ENCODE assay signal across 13 cellular contexts in genomic region chr9:134316444-134317160, GRCh38. TPM values are rescaled to one million over a fixed set of nuclear protein-coding genes. Genes with fewer than 3 reads are reported as not detected.
A peak's percentile ranks its signal among the peaks of the same experiment; 100 is the strongest.
DNase-seq lines count a peak whose midpoint lies in the region; ATAC-seq, FAIRE-seq and TF ChIP-seq lines count a peak whose summit lies in the region.
"Had no signal": no experiment of that assay in that cellular context is flagged by ENCODE, and none has a peak within 500 bp of the region (broad histone marks: within the 10 kb centered on the region; RNA-seq: fewer than 3 reads in every experiment).

No MANE protein-coding gene starts in this region.

- H4K20me1 ChIP-seq in GM23248 (ENCODE audit: insufficient read depth) (no peaks in the 10 kb centered on the region), HepG2 (ENCODE audit: insufficient read depth, low read length) (no peaks in the 10 kb centered on the region)

- no TSS peak for BruUV-seq in HepG2 (replicated peaks; lab: Mats Ljungman, UMichigan)

- TF ChIP-seq RAD21 in HepG2 (CRISPR knock-in tag; IDR thresholded peaks at IDR 0.05), result no peak

- H3K9me3 ChIP-seq in GM23248 (ENCODE audit: low read depth) (no peaks in the 10 kb centered on the region), HepG2 (ENCODE audit: low read length) (no peaks in the 10 kb centered on the region)
- H3K9me3 ChIP-seq: testis had no signal

- ATAC-seq in HepG2, result no peak
- ATAC-seq in HG03108 (IDR thresholded peaks at IDR 0.05; ENCODE audit: unreplicated experiment), result no peak
- ATAC-seq in HG02610 (IDR thresholded peaks at IDR 0.05; ENCODE audit: unreplicated experiment), result no peak
- no peak for ATAC-seq in GM21390 (IDR thresholded peaks at IDR 0.05; ENCODE audit: unreplicated experiment)

- H3K9me3 Mint-ChIP-seq in brain, result peaks cover 12 to 29% (median 22%) of the 10 kb centered on the region in 5 experiments

- peak overlapping the region; percentile 52 to 92 (median 81) for H3K27ac Mint-ChIP-seq in brain
- H3K27ac Mint-ChIP-seq: B cell, GM23338 had no signal

- H3K4me3 ChIP-seq in GM23248, result no peak overlapping the region
- H3K4me3 ChIP-seq in HepG2 (replicated peaks in 1 of 3; ENCODE audit: insufficient read depth in 1 of 3, low read depth in 2 of 3, low read length in 3 of 3), result no peak overlapping the region
- H3K4me3 ChIP-seq: GM23338, testis had no signal

- no peaks in the 10 kb centered on the region for H3K79me2 ChIP-seq in GM23248 (ENCODE audit: insufficient read depth)
- H3K79me2 ChIP-seq in HepG2 (ENCODE audit: insufficient read depth, low read length), result no peaks in the 10 kb centered on the region

- H3K36me3 Mint-ChIP-seq in brain, result peaks cover 5% of the 10 kb centered on the region

- peak overlapping the region; percentile 59 for H3K4me2 ChIP-seq in GM23248 (ENCODE audit: unreplicated experiment)
- no peak overlapping the region for H3K4me2 ChIP-seq in HepG2 (ENCODE audit: low read depth, low read length)
- H3K4me2 ChIP-seq: GM23338 had no signal

- H3K27ac ChIP-seq in GM23248 (peak overlapping the region; percentile 84), HepG2 (ENCODE audit: extremely low read length, insufficient read depth, low read length) (no peak overlapping the region)
- H3K27ac ChIP-seq: testis had no signal

- intact Hi-C loops in HepG2 (cut with micrococcal nuclease; ENCODE audit: unreplicated experiment), result no loop called here

- TF ChIP-seq POLR2A in HepG2 (IDR thresholded peaks at IDR 0.05; ENCODE audit: insufficient read depth in 1 of 2, low read depth in 2 of 2, low read length in 2 of 2), result no peak

- in situ Hi-C loops in GM23248 (cut with MboI), result no loop called here
- in situ Hi-C loops in HepG2 (cut with HindIII; ENCODE audit: extremely low pct_ligation_motif_present, low pct_unique_long_range_greater_than_20kb), result no loop called here

- POLR2A ChIA-PET in HepG2 (lab: Yijun Ruan, JAX), result no interaction called here

- peak overlapping the region in 3 of 5 experiments; percentile 3 to 53 (median 49) for H3K4me3 Mint-ChIP-seq in brain
- H3K4me3 Mint-ChIP-seq: B cell, GM23338 had no signal

- TF ChIP-seq CTCF in brain (conservative IDR thresholded peaks at IDR 0.05), result no peak
- no peak for TF ChIP-seq CTCF in HepG2 (CRISPR knock-in tag; IDR thresholded peaks at IDR 0.05)

- 29 to 40% methylated on average over 14 to 16 of the region's 16 CpGs for WGBS in GM23248 (ENCODE audit: low coverage in 1 of 2, low lambda C conversion rate in 2 of 2, missing lambda C conversion rate in 2 of 2), 2 experiments
- WGBS in HepG2 (ENCODE audit: low lambda C conversion rate), result 34% methylated on average over 13 of the region's 16 CpGs

- H3K9me2 ChIP-seq in GM23248 (ENCODE audit: insufficient read depth), result no peaks in the 10 kb centered on the region

- no peak for FAIRE-seq in HepG2 (lab: Jason Lieb, UNC)

- peak overlapping the region; percentile 70 for H3K9ac ChIP-seq in GM23248
- H3K9ac ChIP-seq in HepG2 (ENCODE audit: insufficient read depth, low read depth, low read length), result no peak overlapping the region

- peaks cover 12% of the 10 kb centered on the region for H3K27me3 Mint-ChIP-seq in brain

- TF ChIP-seq EP300 in HepG2 (IDR thresholded peaks at IDR 0.05; ENCODE audit: low read depth in 2 of 2, low read length in 2 of 2) (no peak), HepG2 (CRISPR knock-in tag; IDR thresholded peaks at IDR 0.05; ENCODE audit: borderline replicate concordance) (no peak)

- H3K4me1 Mint-ChIP-seq in brain, result peaks cover 62% of the 10 kb centered on the region

- H3K4me1 ChIP-seq in GM23248 (ENCODE audit: insufficient read depth) (peaks cover 30% of the 10 kb centered on the region), HepG2 (ENCODE audit: insufficient read depth, low read length) (peaks cover 72% of the 10 kb centered on the region)

- no peak overlapping the region for H2AFZ ChIP-seq in GM23248
- no peak overlapping the region for H2AFZ ChIP-seq in HepG2 (ENCODE audit: low read length)
- H2AFZ ChIP-seq: GM23338 had no signal

- peak; percentile 55 for DNase-seq in A172 (ENCODE audit: low spot score)
- DNase-seq in GM23248, result peak; percentile 67
- DNase-seq in HepG2 (ENCODE audit: low spot score), result no peak
- DNase-seq in HuH-7.5 (ENCODE audit: low spot score), result no peak
- DNase-seq: GF-D8, NCI-H2171, testis had no signal

- H3K27me3 ChIP-seq in GM23248 (replicated peaks; ENCODE audit: insufficient read depth) (no peaks in the 10 kb centered on the region), HepG2 (ENCODE audit: control insufficient read depth in 1 of 2, insufficient read depth in 2 of 2, low read length in 2 of 2) (peaks cover 27 to 54% of the 10 kb centered on the region in 2 experiments)
- H3K27me3 ChIP-seq: testis had no signal

- no peaks in the 10 kb centered on the region for H3K36me3 ChIP-seq in GM23248 (ENCODE audit: low read depth)
- H3K36me3 ChIP-seq in HepG2 (replicated peaks in 1 of 2; ENCODE audit: control insufficient read depth in 1 of 2, insufficient read depth in 2 of 2, low read length in 2 of 2), result no peaks in the 10 kb centered on the region

- CTCF ChIA-PET in HepG2 (lab: Yijun Ruan, JAX; ENCODE audit: low intra/inter-chr PET ratio, low total read pairs), result no interaction called here

- H3F3A ChIP-seq in GM23248 (ENCODE audit: insufficient read depth), result peaks cover 23% of the 10 kb centered on the region

TF ChIP-seq in HepG2, 621 proteins besides CTCF, POLR2A, EP300 and RAD21:
- TF ChIP-seq HMGXB4 (CRISPR knock-in tag; IDR thresholded peaks at IDR 0.05; ENCODE audit: borderline replicate concordance in 1 of 2, low read depth in 1 of 2) (no peak), EED (CRISPR knock-in tag; IDR thresholded peaks at IDR 0.05) (no peak), RFX5 (IDR thresholded peaks at IDR 0.05; ENCODE audit: low read depth, low read length) (peak; percentile 93), KAT2B (IDR thresholded peaks at IDR 0.05; ENCODE audit: borderline replicate concordance, low read depth, low read length) (no peak)

RNA-seq across cellular contexts. Expression of gene RXRA, which starts 9.7 kb away (rescaled TPM):
- 12.8 and 17.2 TPM in 2 replicates for total RNA-seq in A172 (2014; rRNA removed; shearing (Covaris generic))
- total RNA-seq in GM23248 (2014; rRNA removed; shearing (Covaris generic)), result 26.1 and 34.8 TPM in 2 replicates
- 3.5 and 3.9 TPM in 2 replicates for polyA plus RNA-seq in GM23248 (2016; fragmentation: Nextera tagmentation; extraction: Ambion mirVana)
- polyA plus RNA-seq in brain (ENCODE audit: insufficient read depth, low read depth, low replicate concordance), result 29.9 TPM
- 19.2 and 29.2 TPM in 2 replicates for total RNA-seq in HepG2 (2016; rRNA removed; fragmentation: Illumina TruSeq; extraction: Trizol)
- 24.1 and 24.5 TPM in 2 replicates for total RNA-seq in HepG2 (2016; cell fraction: cytosol; rRNA removed; fragmentation: Illumina TruSeq; extraction: Trizol; ENCODE audit: low read depth)
- total RNA-seq in HepG2 (2016; cell fraction: insoluble cytoplasmic fraction; rRNA removed; fragmentation: Illumina TruSeq; extraction: Trizol), result 16.2 and 29.2 TPM in 2 replicates
- total RNA-seq in HepG2 (2016; cell fraction: membrane; rRNA removed; fragmentation: Illumina TruSeq; extraction: Trizol), result 50.6 and 51.0 TPM in 2 replicates
- total RNA-seq in HepG2 (2016; cell fraction: nucleus; rRNA removed; fragmentation: Illumina TruSeq; extraction: Trizol), result 14.5 and 14.9 TPM in 2 replicates
- 18.9 and 23.8 TPM in 2 replicates for polyA plus RNA-seq in HepG2 (2011; rRNA removed)
- polyA plus RNA-seq in HepG2 (2011; cell fraction: cytosol; rRNA removed), result 20.3 and 28.6 TPM in 2 replicates
- 25.5 and 28.6 TPM in 2 replicates for polyA plus RNA-seq in HepG2 (2011; cell fraction: nucleus; rRNA removed)
- polyA plus RNA-seq in HepG2 (2012), result 42.6 and 48.4 TPM in 2 replicates
- polyA plus RNA-seq in HepG2 (2016; cell fraction: cytosol; fragmentation: Illumina TruSeq; extraction: Trizol; ENCODE audit: low read depth), result 68.3 and 74.3 TPM in 2 replicates
- 28.2 and 39.1 TPM in 2 replicates for polyA plus RNA-seq in HepG2 (2016; cell fraction: insoluble cytoplasmic fraction; fragmentation: Illumina TruSeq; extraction: Trizol; ENCODE audit: low read depth)
- 81.0 and 95.6 TPM in 2 replicates for polyA plus RNA-seq in HepG2 (2016; cell fraction: membrane; fragmentation: Illumina TruSeq; extraction: Trizol; ENCODE audit: low read depth)
- polyA plus RNA-seq in HepG2 (2016; cell fraction: nucleus; fragmentation: Illumina TruSeq; extraction: Trizol; ENCODE audit: insufficient read depth, low read depth), result 27.8 and 30.7 TPM in 2 replicates
- polyA minus RNA-seq in HepG2 (2011; rRNA and poly(A)+ RNA removed; ENCODE audit: low replicate concordance), result 26.4 and 69.1 TPM in 2 replicates
- 27.2 and 30.5 TPM in 2 replicates for polyA minus RNA-seq in HepG2 (2011; cell fraction: cytosol; rRNA and poly(A)+ RNA removed)
- polyA minus RNA-seq in HepG2 (2011; cell fraction: nucleus; rRNA and poly(A)+ RNA removed), result 13.6 and 15.8 TPM in 2 replicates

Comparison
In these comparisons a context has a peak if more than half of its experiments do, and no peak if none do; other contexts are left out.
1. DNase-seq: peak in A172 (single experiment) and GM23248 (single experiment); none in HepG2 (single experiment) and HuH-7.5 (single experiment).